ENCODE assay signal across 9 cellular contexts in genomic region chr10:17022898-17023297, GRCh38.
DNase-seq lines count a peak whose midpoint lies in the region; ATAC-seq lines count a peak whose summit lies in the region.
"Had no signal": no experiment of that assay in that cellular context is flagged by ENCODE, and none has a peak within 500 bp of the region (broad histone marks: within the 10 kb centered on the region; RNA-seq: fewer than 3 reads in every experiment).

No MANE protein-coding gene starts in this region.

- 62% methylated on average over 6 of the region's 6 CpGs for WGBS in right cardiac atrium

- no peaks in the 10 kb centered on the region for H3K27me3 ChIP-seq in right cardiac atrium (ENCODE audit: control insufficient read depth, insufficient read depth)
- no peaks in the 10 kb centered on the region for H3K27me3 ChIP-seq in subcutaneous abdominal adipose tissue (ENCODE audit: control insufficient read depth in 5 of 5, insufficient read depth in 4 of 5, low read length in 5 of 5)

- peak overlapping the region; percentile 1 for H3K27ac ChIP-seq in right cardiac atrium (ENCODE audit: low read length)
- peak overlapping the region; percentile 64 for H3K27ac ChIP-seq in subcutaneous abdominal adipose tissue (ENCODE audit: low read depth, low read length)

- peak overlapping the region; percentile 96 for H3K27ac Mint-ChIP-seq in T-helper 1 cell treated with Interleukin-12 subunit alpha and Interleukin-12 subunit beta and Interleukin-4 antibody, amounts not matched to agents 30 μg/mL and 1 μg/mL, for 36 hours
- peak overlapping the region; percentile 99 for H3K27ac Mint-ChIP-seq in activated T-helper 1 cell treated with anti-CD3 and anti-CD28 coated beads, Interleukin-12 subunit alpha, Interleukin-12 subunit beta, Interleukin-2, Interleukin-4 antibody, amounts not matched to agents 30 ng/mL and 10 ng/mL and 1 ng/mL, durations not matched to agents 14 hours and 24 hours and 36 hours

- DNase-seq in T-helper 1 cell (no peak), right cardiac atrium (no peak), OCI-M2 (lab: John Stamatoyannopoulos, UW; ENCODE audit: unreplicated experiment) (no peak), NCI-H1105 treated with DMSO at 0.1 percent for 48 hours (lab: John Stamatoyannopoulos, UW) (no peak)
- DNase-seq in activated T-helper 1 cell treated with anti-CD3 and anti-CD28 coated beads, Interleukin-12 subunit alpha, Interleukin-12 subunit beta, Interleukin-2, Interleukin-4 antibody, amounts not matched to agents 30 ng/mL and 10 ng/mL and 1 ng/mL, durations not matched to agents 14 hours and 24 hours and 36 hours (ENCODE audit: low spot score) = no peak
- DNase-seq: NCI-H345 had no signal

- H3K36me3 ChIP-seq in subcutaneous abdominal adipose tissue (ENCODE audit: control insufficient read depth in 5 of 5, insufficient read depth in 5 of 5, low read length in 5 of 5) = no peaks in the 10 kb centered on the region

- H3K27me3 Mint-ChIP-seq in T-helper 1 cell treated with Interleukin-12 subunit alpha and Interleukin-12 subunit beta and Interleukin-4 antibody, amounts not matched to agents 30 μg/mL and 1 μg/mL, for 36 hours (ENCODE audit: low read depth) = peaks cover 23% of the 10 kb centered on the region
- H3K27me3 Mint-ChIP-seq in activated T-helper 1 cell treated with anti-CD3 and anti-CD28 coated beads, Interleukin-12 subunit alpha, Interleukin-12 subunit beta, Interleukin-2, Interleukin-4 antibody, amounts not matched to agents 30 ng/mL and 10 ng/mL and 1 ng/mL, durations not matched to agents 14 hours and 24 hours and 36 hours (ENCODE audit: insufficient read depth) = peaks cover 4% of the 10 kb centered on the region

- peaks cover 12% of the 10 kb centered on the region for H3K36me3 Mint-ChIP-seq in T-helper 1 cell treated with Interleukin-12 subunit alpha and Interleukin-12 subunit beta and Interleukin-4 antibody, amounts not matched to agents 30 μg/mL and 1 μg/mL, for 36 hours (ENCODE audit: low read depth)
- no peaks in the 10 kb centered on the region for H3K36me3 Mint-ChIP-seq in activated T-helper 1 cell treated with anti-CD3 and anti-CD28 coated beads, Interleukin-12 subunit alpha, Interleukin-12 subunit beta, Interleukin-2, Interleukin-4 antibody, amounts not matched to agents 30 ng/mL and 10 ng/mL and 1 ng/mL, durations not matched to agents 14 hours and 24 hours and 36 hours (ENCODE audit: low read depth)

- peak; percentile 30 to 55 for ATAC-seq in right cardiac atrium
- ATAC-seq in HG02852 (IDR thresholded peaks at IDR 0.05; ENCODE audit: unreplicated experiment) = no peak

- H3K4me3 ChIP-seq in right cardiac atrium (ENCODE audit: low read length) (no peak overlapping the region), subcutaneous abdominal adipose tissue (ENCODE audit: low read depth in 1 of 5, low read length in 5 of 5) (peak overlapping the region in 1 of 5 donors; percentile 32)

- H3K4me3 Mint-ChIP-seq in T-helper 1 cell treated with Interleukin-12 subunit alpha and Interleukin-12 subunit beta and Interleukin-4 antibody, amounts not matched to agents 30 μg/mL and 1 μg/mL, for 36 hours = peak overlapping the region; percentile 47
- peak overlapping the region; percentile 61 for H3K4me3 Mint-ChIP-seq in activated T-helper 1 cell treated with anti-CD3 and anti-CD28 coated beads, Interleukin-12 subunit alpha, Interleukin-12 subunit beta, Interleukin-2, Interleukin-4 antibody, amounts not matched to agents 30 ng/mL and 10 ng/mL and 1 ng/mL, durations not matched to agents 14 hours and 24 hours and 36 hours

- H3K9me3 Mint-ChIP-seq in T-helper 1 cell treated with Interleukin-12 subunit alpha and Interleukin-12 subunit beta and Interleukin-4 antibody, amounts not matched to agents 30 μg/mL and 1 μg/mL, for 36 hours = peaks cover 10% of the 10 kb centered on the region
- peaks cover 6% of the 10 kb centered on the region for H3K9me3 Mint-ChIP-seq in activated T-helper 1 cell treated with anti-CD3 and anti-CD28 coated beads, Interleukin-12 subunit alpha, Interleukin-12 subunit beta, Interleukin-2, Interleukin-4 antibody, amounts not matched to agents 30 ng/mL and 10 ng/mL and 1 ng/mL, durations not matched to agents 14 hours and 24 hours and 36 hours

- H3K9ac ChIP-seq in subcutaneous abdominal adipose tissue (ENCODE audit: low read length in 5 of 5) = peak overlapping the region in 2 of 5 donors; percentile 34 to 65

- H3K4me1 ChIP-seq in right cardiac atrium (ENCODE audit: control insufficient read depth, insufficient read depth, low read length) = peaks cover 9% of the 10 kb centered on the region
- H3K4me1 ChIP-seq in subcutaneous abdominal adipose tissue (ENCODE audit: control insufficient read depth in 5 of 5, insufficient read depth in 5 of 5, low read length in 5 of 5) = peaks cover 7 to 40% (median 33%) of the 10 kb centered on the region in 5 donors

- H3K9me3 ChIP-seq in right cardiac atrium (ENCODE audit: control insufficient read depth, low read length) (no peaks in the 10 kb centered on the region), subcutaneous abdominal adipose tissue (ENCODE audit: control insufficient read depth in 5 of 5, low read length in 5 of 5) (no peaks in the 10 kb centered on the region)

- peaks cover 39% of the 10 kb centered on the region for H3K4me1 Mint-ChIP-seq in T-helper 1 cell treated with Interleukin-12 subunit alpha and Interleukin-12 subunit beta and Interleukin-4 antibody, amounts not matched to agents 30 μg/mL and 1 μg/mL, for 36 hours (ENCODE audit: low read depth)
- peaks cover 59% of the 10 kb centered on the region for H3K4me1 Mint-ChIP-seq in activated T-helper 1 cell treated with anti-CD3 and anti-CD28 coated beads, Interleukin-12 subunit alpha, Interleukin-12 subunit beta, Interleukin-2, Interleukin-4 antibody, amounts not matched to agents 30 ng/mL and 10 ng/mL and 1 ng/mL, durations not matched to agents 14 hours and 24 hours and 36 hours (ENCODE audit: low read depth)

- intact Hi-C loops in activated T-helper 1 cell treated with anti-CD3 and anti-CD28 coated beads, Interleukin-12 subunit alpha, Interleukin-12 subunit beta, Interleukin-2, Interleukin-4 antibody, amounts not matched to agents 30 ng/mL and 10 ng/mL and 1 ng/mL, durations not matched to agents 14 hours and 24 hours and 36 hours (cut with micrococcal nuclease) = loop anchor here (1.0 to 10.0 kb wide), 10 partner anchors 21 to 1632 kb away; partner anchors contain the start of genes ARL5B, NSUN6, PTER and STAM
- intact Hi-C loops in right cardiac atrium (cut with DNase I) = no loop called here
